Comparison of ENCODE assay signal across 18 cellular contexts in the genomic region with DNA sequence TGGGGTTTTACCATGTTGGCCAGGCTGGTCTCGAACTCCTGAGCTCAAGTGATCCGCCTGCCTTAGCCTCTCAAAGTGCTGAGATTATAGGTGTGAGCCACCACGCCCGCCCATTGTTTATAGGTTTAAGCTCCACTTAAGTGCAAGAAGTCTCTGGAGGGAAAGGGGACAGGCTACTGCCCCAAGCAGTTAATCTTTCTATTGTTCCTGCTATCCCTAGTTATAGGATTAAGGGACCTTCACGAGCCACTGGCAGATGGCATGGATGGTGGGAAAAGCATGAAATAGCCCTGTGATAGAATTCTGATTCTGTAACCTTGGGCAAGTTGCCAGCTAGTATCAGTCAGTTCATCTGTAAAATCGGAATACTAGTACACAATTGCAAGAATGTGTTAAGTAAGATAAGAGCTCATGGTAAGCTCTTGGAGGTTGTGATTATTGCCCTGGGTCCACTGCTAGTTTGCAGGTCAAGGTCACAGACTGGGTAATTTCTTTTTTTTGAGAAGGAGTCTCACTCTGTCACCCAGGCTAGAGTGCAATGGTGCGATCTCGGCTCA. TPM values are rescaled to one million over a fixed set of nuclear protein-coding genes. Genes with fewer than 3 reads are reported as not detected.
DNase-seq lines count a peak whose midpoint lies in the region; ATAC-seq, FAIRE-seq and TF ChIP-seq lines count a peak whose summit lies in the region.
"Had no signal": no experiment of that assay in that cellular context is flagged by ENCODE, and none has a peak within 500 bp of the region (broad histone marks: within the 10 kb centered on the region; RNA-seq: fewer than 3 reads in every experiment).

No MANE protein-coding gene starts in this region.

- H3K4me1 ChIP-seq in HEK293 (ENCODE audit: control insufficient read depth, insufficient read depth, low read length) (no peaks in the 10 kb centered on the region), K562 (replicated peaks in 1 of 2; ENCODE audit: control insufficient read depth in 2 of 2, insufficient read depth in 2 of 2, low read length in 2 of 2) (peaks cover 0 to 9% of the 10 kb centered on the region in 2 experiments; a peak in 2 of 5 replicates), PC-3 (ENCODE audit: insufficient read depth, low read length) (no peaks in the 10 kb centered on the region)

- H3K27ac ChIP-seq in HEK293 (ENCODE audit: extremely low read depth, low read depth, low read length) (no peak overlapping the region), K562 (ENCODE audit: extremely low read depth, low read depth, low read length) (no peak overlapping the region), PC-3 (ENCODE audit: low read length) (no peak overlapping the region)

- H3K79me2 ChIP-seq in K562 (ENCODE audit: control insufficient read depth, insufficient read depth, low read length) (no peaks in the 10 kb centered on the region), PC-3 (ENCODE audit: low read length) (no peaks in the 10 kb centered on the region)

- no peaks in the 10 kb centered on the region for H3K9me1 ChIP-seq in K562 (ENCODE audit: control insufficient read depth, insufficient read depth, low read length)

- H2AFZ ChIP-seq in K562 (ENCODE audit: low read depth, low read length), result no peak overlapping the region
- H2AFZ ChIP-seq in PC-3 (ENCODE audit: low read length), result no peak overlapping the region

- POLR2A ChIA-PET in HEK293 (lab: Yijun Ruan, JAX), result no interaction called here
- POLR2A ChIA-PET in K562 (lab: Yijun Ruan, JAX), result interaction anchor here (0.5 kb wide), 1 partner anchor 77 kb away, joined by 3 read pairs; no protein-coding TSS in a partner anchor
- POLR2A ChIA-PET in PC-3 (lab: Charles Lee; ENCODE audit: unreplicated experiment), result no interaction called here

- in situ Hi-C loops in K562 (cut with MboI), result no loop called here

- no peak for FAIRE-seq in K562 (lab: Jason Lieb, UNC)
- FAIRE-seq: GM12892, GM19239 had no signal

- H3K27me3 ChIP-seq in K562 (ENCODE audit: control insufficient read depth in 2 of 2, insufficient read depth in 2 of 2, low read length in 2 of 2), result peaks cover 21 to 31% of the 10 kb centered on the region in 2 experiments; a peak in 4 of 5 replicates
- no peaks in the 10 kb centered on the region; the same call in 1 of the 2 replicates for H3K27me3 ChIP-seq in PC-3 (ENCODE audit: low read length)

- H3K36me3 ChIP-seq in HEK293 (ENCODE audit: control insufficient read depth in 2 of 2, insufficient read depth in 1 of 2, low read length in 2 of 2) (no peaks in the 10 kb centered on the region), K562 (ENCODE audit: control insufficient read depth, insufficient read depth, low read length) (no peaks in the 10 kb centered on the region), PC-3 (ENCODE audit: low read depth, low read length) (no peaks in the 10 kb centered on the region)

- H4K20me1 ChIP-seq in K562 (replicated peaks; ENCODE audit: control insufficient read depth, insufficient read depth, low read length), result peaks cover 3% of the 10 kb centered on the region; the same call in 1 of the 2 replicates
- H4K20me1 ChIP-seq in PC-3 (ENCODE audit: low read length), result no peaks in the 10 kb centered on the region

- H3K9me2 ChIP-seq in PC-3 (replicated peaks; ENCODE audit: low read length), result no peaks in the 10 kb centered on the region

- TF ChIP-seq RAD21 in K562 (CRISPR knock-in tag; conservative IDR thresholded peaks at IDR 0.05 in 1 of 2, IDR thresholded peaks at IDR 0.05 in 1 of 2), result no peak

- no peak for TF ChIP-seq EP300 in K562 (IDR thresholded peaks at IDR 0.05; ENCODE audit: low read length)

- ATAC-seq in K562, result no peak
- ATAC-seq in PC-3, result no peak
- no peak for ATAC-seq in esophagus mucosa
- ATAC-seq: HCT116 had no signal

- H3K4me3 ChIP-seq in HEK293 (ENCODE audit: low read depth, low read length), result no peak overlapping the region
- H3K4me3 ChIP-seq in K562, result no peak overlapping the region
- no peak overlapping the region for H3K4me3 ChIP-seq in PC-3 (ENCODE audit: low read length)

- CTCF ChIA-PET in HEK293 (lab: Yijun Ruan, JAX) (interaction anchor here (1.6 kb wide), 1 partner anchor 30 kb away, joined by 4 read pairs; no protein-coding TSS in a partner anchor), K562 (lab: Yijun Ruan, JAX; ENCODE audit: low intra/inter-chr PET ratio) (no interaction called here), PC-3 (lab: Charles Lee) (no interaction called here)

- TF ChIP-seq POLR2A in K562 (conservative IDR thresholded peaks at IDR 0.05), result no peak

- peak; percentile 81 for DNase-seq in D341Med (ENCODE audit: low spot score)
- DNase-seq in NCI-H82 (lab: John Stamatoyannopoulos, UW), result peak; percentile 97
- DNase-seq in K562 (ENCODE audit: extremely low read depth in 1 of 4, low spot score in 3 of 4), result no peak
- DNase-seq in KG1 (lab: John Stamatoyannopoulos, UW), result no peak
- DNase-seq in NCI-H1436 (lab: John Stamatoyannopoulos, UW), result no peak
- DNase-seq in PC-3, result no peak
- DNase-seq: ACHN; C1 segment of cervical spinal cord; Calu3; CD4-positive, alpha-beta T cell; DND-41; GDM1 had no signal

- no peaks in the 10 kb centered on the region for H3F3A ChIP-seq in PC-3 (ENCODE audit: low read length, unreplicated experiment)

- intact Hi-C loops in K562 (cut with micrococcal nuclease), result no loop called here
- intact Hi-C loops in PC-3 (cut with micrococcal nuclease), result no loop called here

- H3K4me2 ChIP-seq in K562 (ENCODE audit: insufficient read depth, low read length) (no peak overlapping the region), PC-3 (ENCODE audit: low read length) (no peak overlapping the region)

- H3K9me3 ChIP-seq in HEK293 (ENCODE audit: control insufficient read depth, insufficient read depth, low read depth, low read length) (no peaks in the 10 kb centered on the region), K562 (replicated peaks; ENCODE audit: control insufficient read depth, insufficient read depth, low read depth, low read length) (no peaks in the 10 kb centered on the region), PC-3 (ENCODE audit: low read length) (no peaks in the 10 kb centered on the region)

- BruUV-seq in K562 (replicated peaks; lab: Mats Ljungman, UMichigan) (no TSS peak), PC-3 (replicated peaks; lab: Mats Ljungman, UMichigan) (no TSS peak)

- 9% methylated on average over 7 of the region's 8 CpGs for WGBS in K562 (ENCODE audit: insufficient coverage, low coverage, missing lambda C conversion rate)

- no peak for TF ChIP-seq CTCF in HEK293 (tag by site-specific recombination; IDR thresholded peaks at IDR 0.05)
- TF ChIP-seq CTCF in K562 (IDR thresholded peaks at IDR 0.05 in 2 of 3, conservative IDR thresholded peaks at IDR 0.05 in 1 of 3; ENCODE audit: insufficient read depth in 2 of 3, low read depth in 1 of 3, low read length in 3 of 3), result no peak
- TF ChIP-seq CTCF in PC-3 (conservative IDR thresholded peaks at IDR 0.05; ENCODE audit: low read depth, low read length), result no peak

- H3K9ac ChIP-seq in K562 (ENCODE audit: insufficient read depth in 1 of 2, low read depth in 2 of 2, low read length in 2 of 2) (no peak overlapping the region), PC-3 (ENCODE audit: low read length) (no peak overlapping the region)

TF ChIP-seq in HEK293, 187 proteins besides CTCF, POLR2A, EP300 and RAD21 (continues in another document):
- TF ChIP-seq ZBTB8A (tag by site-specific recombination; IDR thresholded peaks at IDR 0.05), result no peak
- no peak for TF ChIP-seq ZNF433 (tag by site-specific recombination; IDR thresholded peaks at IDR 0.05; ENCODE audit: low read depth)

TF ChIP-seq in K562, 482 proteins besides CTCF, POLR2A, EP300 and RAD21 (continues in another document):
- TF ChIP-seq DPF2 (IDR thresholded peaks at IDR 0.05) (no peak), ESRRA (IDR thresholded peaks at IDR 0.05; ENCODE audit: borderline replicate concordance, low read depth) (peak; percentile 85), GABPB2 (CRISPR knock-in tag; conservative IDR thresholded peaks at IDR 0.05) (no peak)

RNA-seq across cellular contexts. Expression of gene RBPMS2, which starts 5.3 kb away (rescaled TPM):
- total RNA-seq in K562 (2011; cell fraction: chromatin; rRNA removed; ENCODE audit: low replicate concordance), result 0.93 and 1.2 TPM in 2 replicates
- total RNA-seq in K562 (2011; cell fraction: nucleolus; rRNA removed), result 0.53 and 1.2 TPM in 2 replicates
- total RNA-seq in K562 (2011; cell fraction: nucleoplasm; rRNA removed), result 0.66 and 2.4 TPM in 2 replicates
- total RNA-seq in K562 (2014; rRNA removed) (0.23 and 0.29 TPM in 2 replicates), K562 (2014; rRNA removed; fragmentation: Illumina TruSeq; extraction: Trizol) (0.11 and 0.16 TPM in 2 replicates), K562 (2015; rRNA removed; fragmentation: Illumina TruSeq; extraction: Trizol) (0.08 TPM in 1 of 2 replicates, not detected in the other), K562 (2021) (2.6 and 2.7 TPM in 2 replicates), PC-3 (2014; rRNA removed) (not detected in 2 replicates), esophagus mucosa (0.48 TPM)
- polyA plus RNA-seq in K562 (2011; rRNA removed) (0.36 and 1.4 TPM in 2 replicates), K562 (2014; fragmentation: Illumina TruSeq; extraction: Trizol) (2.4 and 3.0 TPM in 2 replicates), K562 (2014; fragmentation: Nextera tagmentation; extraction: Ambion mirVana) (under 1 TPM; 0.28 to 0.38 TPM), K562 (2014; rRNA removed) (0.61 and 1.8 TPM in 2 replicates)
- 0.83 and 1.5 TPM in 2 replicates for polyA plus RNA-seq in K562 (2011; cell fraction: cytosol; rRNA removed)
- polyA plus RNA-seq in K562 (2011; cell fraction: nucleus; rRNA removed), result 1.00 and 1.8 TPM in 2 replicates
- polyA plus RNA-seq in K562 (2012), result 1.4 and 3.2 TPM in 2 replicates
- 0.42 and 0.77 TPM in 2 replicates for polyA minus RNA-seq in K562 (2011; rRNA and poly(A)+ RNA removed)
- polyA minus RNA-seq in K562 (2011; cell fraction: cytosol; rRNA and poly(A)+ RNA removed), result 1.3 and 1.4 TPM in 2 replicates
- polyA minus RNA-seq in K562 (2011; cell fraction: nucleus; rRNA and poly(A)+ RNA removed), result 0.27 and 0.44 TPM in 2 replicates
- total RNA-seq: CD4-positive, alpha-beta T cell; HT-29 had no signal

RNA-seq across cellular contexts. Expression of gene PIF1, which starts 44.8 kb away (rescaled TPM):
- 111 and 178 TPM in 2 replicates for total RNA-seq in K562 (2011; cell fraction: chromatin; rRNA removed; ENCODE audit: low replicate concordance)
- 129 and 141 TPM in 2 replicates for total RNA-seq in K562 (2011; cell fraction: nucleolus; rRNA removed)
- total RNA-seq in K562 (2011; cell fraction: nucleoplasm; rRNA removed), result 141 and 143 TPM in 2 replicates
- total RNA-seq in K562 (2014; rRNA removed), result 16.6 and 19.6 TPM in 2 replicates
- 6.1 and 7.9 TPM in 2 replicates for total RNA-seq in K562 (2014; rRNA removed; fragmentation: Illumina TruSeq; extraction: Trizol)
- 9.1 and 11.5 TPM in 2 replicates for total RNA-seq in K562 (2015; rRNA removed; fragmentation: Illumina TruSeq; extraction: Trizol)
- total RNA-seq in K562 (2021), result 16.8 and 21.7 TPM in 2 replicates
- 25.5 and 33.4 TPM in 2 replicates for polyA plus RNA-seq in K562 (2011; rRNA removed)
- polyA plus RNA-seq in K562 (2011; cell fraction: cytosol; rRNA removed), result 20.7 and 25.2 TPM in 2 replicates
- polyA plus RNA-seq in K562 (2011; cell fraction: nucleus; rRNA removed), result 89.5 and 138 TPM in 2 replicates
- polyA plus RNA-seq in K562 (2012), result 13.5 and 20.7 TPM in 2 replicates
- 10.5 and 14.8 TPM in 2 replicates for polyA plus RNA-seq in K562 (2014; fragmentation: Illumina TruSeq; extraction: Trizol)
- polyA plus RNA-seq in K562 (2014; fragmentation: Nextera tagmentation; extraction: Ambion mirVana), result 1 to 10 TPM; 1.1 to 1.5 TPM
- 34.0 and 37.9 TPM in 2 replicates for polyA plus RNA-seq in K562 (2014; rRNA removed)
- polyA minus RNA-seq in K562 (2011; rRNA and poly(A)+ RNA removed), result 4.6 and 7.2 TPM in 2 replicates
- polyA minus RNA-seq in K562 (2011; cell fraction: cytosol; rRNA and poly(A)+ RNA removed), result 6.5 and 6.6 TPM in 2 replicates
- 20.7 TPM in 2 replicates for polyA minus RNA-seq in K562 (2011; cell fraction: nucleus; rRNA and poly(A)+ RNA removed)
- 43.5 and 45.3 TPM in 2 replicates for total RNA-seq in PC-3 (2014; rRNA removed)
- total RNA-seq in esophagus mucosa, result 6.3 TPM

Comparison
In these comparisons a context has a peak if more than half of its experiments do, and no peak if none do; other contexts are left out.
1. DNase-seq: peak in D341Med (single experiment) and NCI-H82 (single experiment); none in K562 (0 of 4), KG1 (single experiment), NCI-H1436 (single experiment) and PC-3 (single experiment).